ENCODE assay signal across 8 cellular contexts in genomic region chr1:207414606-207415108, GRCh38. TPM values are rescaled to one million over a fixed set of nuclear protein-coding genes. Genes with fewer than 3 reads are reported as not detected.
DNase-seq lines count a peak whose midpoint lies in the region; ATAC-seq, FAIRE-seq and TF ChIP-seq lines count a peak whose summit lies in the region.

No MANE protein-coding gene starts in this region.

- no peaks in the 10 kb centered on the region for H3K9me2 ChIP-seq in hepatocyte (replicated peaks; ENCODE audit: insufficient read depth)

- H3K27me3 ChIP-seq in suprapubic skin (no peaks in the 10 kb centered on the region), hepatocyte (no peaks in the 10 kb centered on the region)

- peak; percentile 53 for DNase-seq in GM12892 (ENCODE audit: insufficient read length)
- peak; percentile 56 for DNase-seq in activated naive CD8-positive, alpha-beta T cell treated with anti-CD3 and anti-CD28 coated beads, Interleukin-2, amount 50 U/mL, for 24 hours
- no peak for DNase-seq in HuH-7 (ENCODE audit: low spot score)
- DNase-seq in MCF 10A (ENCODE audit: unreplicated experiment) = no peak
- DNase-seq in suprapubic skin (ENCODE audit: low spot score in 2 of 2) = no peak
- no peak for DNase-seq in hepatocyte (ENCODE audit: low spot score)

- H3K4me1 ChIP-seq in suprapubic skin = no peaks in the 10 kb centered on the region
- H3K4me1 ChIP-seq in hepatocyte (ENCODE audit: insufficient read depth) = no peaks in the 10 kb centered on the region

- peak overlapping the region; percentile 75 for H3K27ac Mint-ChIP-seq in activated naive CD8-positive, alpha-beta T cell treated with anti-CD3 and anti-CD28 coated beads, Interleukin-2, amount 50 U/mL, for 24 hours
- no peak overlapping the region for H3K27ac Mint-ChIP-seq in MCF 10A (ENCODE audit: low read depth, unreplicated experiment)

- H3K36me3 ChIP-seq in suprapubic skin (no peaks in the 10 kb centered on the region), hepatocyte (replicated peaks; ENCODE audit: insufficient read depth, low read depth) (no peaks in the 10 kb centered on the region)

- intact Hi-C loops in MCF 10A (cut with micrococcal nuclease) = no loop called here

- TF ChIP-seq CTCF in MCF 10A (IDR thresholded peaks at IDR 0.05; ENCODE audit: unreplicated experiment) (no peak), suprapubic skin (IDR thresholded peaks at IDR 0.05) (no peak), hepatocyte (IDR thresholded peaks at IDR 0.05; ENCODE audit: poor library complexity) (no peak)

- H4K20me1 ChIP-seq in hepatocyte (ENCODE audit: insufficient read depth, poor library complexity, severe bottlenecking) = no peaks in the 10 kb centered on the region

- peaks cover 4% of the 10 kb centered on the region for H3K9me3 Mint-ChIP-seq in activated naive CD8-positive, alpha-beta T cell treated with anti-CD3 and anti-CD28 coated beads, Interleukin-2, amount 50 U/mL, for 24 hours
- no peaks in the 10 kb centered on the region for H3K9me3 Mint-ChIP-seq in MCF 10A (ENCODE audit: unreplicated experiment)

- peak; percentile 88 for ATAC-seq in GM21515 (IDR thresholded peaks at IDR 0.05; ENCODE audit: unreplicated experiment)
- peak; percentile 74 for ATAC-seq in HG03575 (IDR thresholded peaks at IDR 0.05; ENCODE audit: extremely low read depth, insufficient number of reproducible peaks, low FRiP score, unreplicated experiment)
- peak; percentile 83 for ATAC-seq in activated naive CD8-positive, alpha-beta T cell treated with anti-CD3 and anti-CD28 coated beads, Interleukin-2, amount 50 U/mL, for 24 hours

- TF ChIP-seq POLR2A in GM12892 (IDR thresholded peaks at IDR 0.05; ENCODE audit: low read depth, low read length) (peak; percentile 51), suprapubic skin (IDR thresholded peaks at IDR 0.05) (no peak)

- H3K4me3 Mint-ChIP-seq in activated naive CD8-positive, alpha-beta T cell treated with anti-CD3 and anti-CD28 coated beads, Interleukin-2, amount 50 U/mL, for 24 hours = peak overlapping the region; percentile 37
- no peak overlapping the region for H3K4me3 Mint-ChIP-seq in MCF 10A (ENCODE audit: unreplicated experiment)

- H3K4me3 ChIP-seq in suprapubic skin = no peak overlapping the region
- H3K4me3 ChIP-seq in hepatocyte = no peak overlapping the region

- H3K9me3 ChIP-seq in suprapubic skin = no peaks in the 10 kb centered on the region
- no peaks in the 10 kb centered on the region for H3K9me3 ChIP-seq in hepatocyte (ENCODE audit: low read depth)

- TF ChIP-seq EP300 in suprapubic skin (IDR thresholded peaks at IDR 0.05) = no peak

- FAIRE-seq in GM12892 (lab: Jason Lieb, UNC) = peak; percentile 99

- H3K27ac ChIP-seq in suprapubic skin (no peak overlapping the region), hepatocyte (no peak overlapping the region)

- CTCF ChIA-PET in MCF 10A (lab: Yijun Ruan, JAX) = interaction anchor here (1.8 to 2.0 kb wide), 2 partner anchors 9 to 330 kb away, joined by 8 to 17 read pairs; no protein-coding TSS in a partner anchor

- H3K79me2 ChIP-seq in hepatocyte = no peaks in the 10 kb centered on the region

- POLR2A ChIA-PET in MCF 10A (lab: Yijun Ruan, JAX) = no interaction called here

- H3K27me3 Mint-ChIP-seq in activated naive CD8-positive, alpha-beta T cell treated with anti-CD3 and anti-CD28 coated beads, Interleukin-2, amount 50 U/mL, for 24 hours = peaks cover 3% of the 10 kb centered on the region
- peaks cover 31% of the 10 kb centered on the region for H3K27me3 Mint-ChIP-seq in MCF 10A (ENCODE audit: insufficient read depth, unreplicated experiment)

- 77% methylated on average over 4 of the region's 4 CpGs for WGBS in suprapubic skin
- WGBS in hepatocyte (ENCODE audit: low lambda C conversion rate, missing lambda C conversion rate) = 76% methylated on average over 4 of the region's 4 CpGs

- H3K4me1 Mint-ChIP-seq in activated naive CD8-positive, alpha-beta T cell treated with anti-CD3 and anti-CD28 coated beads, Interleukin-2, amount 50 U/mL, for 24 hours = peaks cover 49% of the 10 kb centered on the region
- H3K4me1 Mint-ChIP-seq in MCF 10A (ENCODE audit: insufficient read depth, unreplicated experiment) = no peaks in the 10 kb centered on the region

- H3K4me2 ChIP-seq in hepatocyte = no peak overlapping the region

- H3K36me3 Mint-ChIP-seq in activated naive CD8-positive, alpha-beta T cell treated with anti-CD3 and anti-CD28 coated beads, Interleukin-2, amount 50 U/mL, for 24 hours (ENCODE audit: low read depth) = no peaks in the 10 kb centered on the region
- H3K36me3 Mint-ChIP-seq in MCF 10A (ENCODE audit: insufficient read depth, unreplicated experiment) = no peaks in the 10 kb centered on the region

- BruUV-seq in MCF 10A (replicated peaks; lab: Mats Ljungman, UMichigan) = no TSS peak

- no peak overlapping the region for H2AFZ ChIP-seq in hepatocyte

RNA-seq across cellular contexts. Expression of gene CR2, which starts 39.5 kb away (rescaled TPM):
- 90.6 TPM for polyA plus RNA-seq in GM12892 (2012; ENCODE audit: missing spikeins)
- total RNA-seq in MCF 10A (2022) = not detected in 2 replicates
- total RNA-seq in suprapubic skin = not detected
- 0.17 and 0.36 TPM in 2 replicates for total RNA-seq in hepatocyte
- polyA plus RNA-seq in hepatocyte = 0.50 TPM in 1 of 2 replicates, not detected in the other

Comparison
In these comparisons a context has a peak if more than half of its experiments do, and no peak if none do; other contexts are left out.
1. DNase-seq: peak in GM12892 (single experiment) and activated naive CD8-positive, alpha-beta T cell treated with anti-CD3 and anti-CD28 coated beads, Interleukin-2, amount 50 U/mL, for 24 hours (single experiment); none in HuH-7 (single experiment), MCF 10A (single experiment), suprapubic skin (0 of 2) and hepatocyte (single experiment).
2. Peak in every context shown above with its lines, with median percentiles within 50 percentile points of each other: ATAC-seq.